In genomic region chr10:117496616-117497028, GRCh38 we compare ENCODE assay signal across 7 cellular contexts. TPM values are rescaled to one million over a fixed set of nuclear protein-coding genes. Genes with fewer than 3 reads are reported as not detected.
DNase-seq lines count a peak whose midpoint lies in the region; ATAC-seq, FAIRE-seq and TF ChIP-seq lines count a peak whose summit lies in the region.

No MANE protein-coding gene starts in this region.

- peak; percentile 82 to 88 for TF ChIP-seq RAD21 in K562 (CRISPR knock-in tag; conservative IDR thresholded peaks at IDR 0.05 in 1 of 2, IDR thresholded peaks at IDR 0.05 in 1 of 2)

- POLR2A ChIA-PET in K562 (lab: Yijun Ruan, JAX), result interaction anchor here (0.6 to 0.7 kb wide), 2 partner anchors 38 to 291 kb away, joined by 4 read pairs; no protein-coding TSS in a partner anchor

- under 1% methylated on average over 16 of the region's 17 CpGs for WGBS in K562 (ENCODE audit: insufficient coverage, low coverage, missing lambda C conversion rate)
- 12% methylated on average over 17 of the region's 17 CpGs for WGBS in smooth muscle cell (ENCODE audit: low lambda C conversion rate)

- peak overlapping the region; percentile 18; the same call in 1 of the 2 replicates for H3K4me2 ChIP-seq in K562 (ENCODE audit: insufficient read depth, low read length)
- peak overlapping the region; percentile 34 for H3K4me2 ChIP-seq in smooth muscle cell

- no peak for TF ChIP-seq POLR2A in GM18505 (IDR thresholded peaks at IDR 0.05; ENCODE audit: borderline replicate concordance, extremely low read depth, insufficient read depth, insufficient read length)
- TF ChIP-seq POLR2A in K562 (conservative IDR thresholded peaks at IDR 0.05), result no peak

- H3K79me2 ChIP-seq in K562 (ENCODE audit: control insufficient read depth, insufficient read depth, low read length), result no peaks in the 10 kb centered on the region
- no peaks in the 10 kb centered on the region for H3K79me2 ChIP-seq in smooth muscle cell (ENCODE audit: low read depth)

- H3K36me3 ChIP-seq in K562 (ENCODE audit: control insufficient read depth, insufficient read depth, low read length), result no peaks in the 10 kb centered on the region
- no peaks in the 10 kb centered on the region for H3K36me3 ChIP-seq in smooth muscle cell (ENCODE audit: low read depth)

- no peaks in the 10 kb centered on the region; a peak in 2 of 5 replicates for H3K4me1 ChIP-seq in K562 (replicated peaks in 1 of 2; ENCODE audit: control insufficient read depth in 2 of 2, insufficient read depth in 2 of 2, low read length in 2 of 2)
- H3K4me1 ChIP-seq in smooth muscle cell (ENCODE audit: low read depth), result peaks cover 4% of the 10 kb centered on the region

- TF ChIP-seq CTCF in K562 (IDR thresholded peaks at IDR 0.05 in 2 of 3, conservative IDR thresholded peaks at IDR 0.05 in 1 of 3; ENCODE audit: insufficient read depth in 2 of 3, low read depth in 1 of 3, low read length in 3 of 3) (peak; percentile 84 to 90 (median 88)), smooth muscle cell (IDR thresholded peaks at IDR 0.05; ENCODE audit: borderline replicate concordance, insufficient read depth, poor library complexity, severe bottlenecking) (peak; percentile 94)

- H3K9ac ChIP-seq in K562 (ENCODE audit: insufficient read depth in 1 of 2, low read depth in 2 of 2, low read length in 2 of 2), result no peak overlapping the region
- no peak overlapping the region for H3K9ac ChIP-seq in smooth muscle cell (ENCODE audit: low read depth)

- CTCF ChIA-PET in K562 (lab: Yijun Ruan, JAX; ENCODE audit: low intra/inter-chr PET ratio), result interaction anchor here (0.7 to 0.8 kb wide), 2 partner anchors 744 to 927 kb away, joined by 3 read pairs; no protein-coding TSS in a partner anchor

- H3K27ac ChIP-seq in K562 (ENCODE audit: extremely low read depth, low read depth, low read length), result no peak overlapping the region
- no peak overlapping the region for H3K27ac ChIP-seq in smooth muscle cell (ENCODE audit: low read depth)

- H3K9me3 ChIP-seq in K562 (replicated peaks; ENCODE audit: control insufficient read depth, insufficient read depth, low read depth, low read length) (no peaks in the 10 kb centered on the region), smooth muscle cell (replicated peaks; ENCODE audit: low read depth) (no peaks in the 10 kb centered on the region)

- DNase-seq in NCI-H1694 treated with DMSO at 0.1 percent for 48 hours (lab: John Stamatoyannopoulos, UW), result peak; percentile 17
- peak; percentile 82 for DNase-seq in UCSD-AML1 (lab: John Stamatoyannopoulos, UW; ENCODE audit: unreplicated experiment)
- peak; percentile 67 to 81 (median 72) for DNase-seq in K562 (ENCODE audit: extremely low read depth in 1 of 4, low spot score in 3 of 4)
- peak; percentile 52 for DNase-seq in iPS DF 19.7 (ENCODE audit: low read depth, low spot score)
- DNase-seq in smooth muscle cell (lab: John Stamatoyannopoulos, UW; ENCODE audit: unreplicated experiment), result peak; percentile 51

- H2AFZ ChIP-seq in K562 (ENCODE audit: low read depth, low read length), result no peak overlapping the region
- H2AFZ ChIP-seq in smooth muscle cell (ENCODE audit: low read depth), result no peak overlapping the region

- peak; percentile 85 for FAIRE-seq in K562 (lab: Jason Lieb, UNC)

- H3K4me3 ChIP-seq in K562, result no peak overlapping the region
- no peak overlapping the region for H3K4me3 ChIP-seq in smooth muscle cell

- ATAC-seq in GM18505 (IDR thresholded peaks at IDR 0.05; ENCODE audit: unreplicated experiment) (peak; percentile 83), HG02938 (IDR thresholded peaks at IDR 0.05; ENCODE audit: unreplicated experiment) (peak; percentile 74), K562 (peak; percentile 97)

- 0 out of 2 replicates have a peak, but pooled peaks cover 3% of the 10 kb centered on the region for H4K20me1 ChIP-seq in K562 (replicated peaks; ENCODE audit: control insufficient read depth, insufficient read depth, low read length)
- no peaks in the 10 kb centered on the region for H4K20me1 ChIP-seq in smooth muscle cell (ENCODE audit: low read depth)

- BruUV-seq in K562 (replicated peaks; lab: Mats Ljungman, UMichigan), result no TSS peak

- no peaks in the 10 kb centered on the region for H3F3A ChIP-seq in smooth muscle cell (ENCODE audit: low read depth)

- no peaks in the 10 kb centered on the region for H3K9me1 ChIP-seq in K562 (ENCODE audit: control insufficient read depth, insufficient read depth, low read length)

- TF ChIP-seq EP300 in K562 (IDR thresholded peaks at IDR 0.05; ENCODE audit: low read length), result no peak

- in situ Hi-C loops in K562 (cut with MboI), result no loop called here

- H3K27me3 ChIP-seq in K562 (ENCODE audit: control insufficient read depth in 2 of 2, insufficient read depth in 2 of 2, low read length in 2 of 2), result peaks cover under 1 to 33% of the 10 kb centered on the region in 2 experiments; a peak in 4 of 5 replicates
- peaks cover 51% of the 10 kb centered on the region for H3K27me3 ChIP-seq in smooth muscle cell (ENCODE audit: low read depth)

- intact Hi-C loops in K562 (cut with micrococcal nuclease), result loop anchor here (2.0 kb wide), 2 partner anchors 744 to 752 kb away; no protein-coding TSS in a partner anchor

TF ChIP-seq in K562, 482 proteins besides CTCF, POLR2A, EP300 and RAD21 (continues in another document):
- TF ChIP-seq MCM2 (IDR thresholded peaks at IDR 0.05; ENCODE audit: low read depth) (no peak), STAG1 (CRISPR knock-in tag; IDR thresholded peaks at IDR 0.05; ENCODE audit: borderline replicate concordance) (peak; percentile 89; the same call in 1 of the 2 replicates), MYNN (IDR thresholded peaks at IDR 0.05) (0 out of 2 replicates have a peak, but pooled peaks have one; percentile 40), MYNN (CRISPR knock-in tag; IDR thresholded peaks at IDR 0.05) (no peak), CBFA2T2 (conservative IDR thresholded peaks at IDR 0.05) (peak; percentile 18; the same call in 1 of the 2 replicates), MECOM (CRISPR knock-in tag; IDR thresholded peaks at IDR 0.05) (no peak), ATF1 (CRISPR knock-in tag; IDR thresholded peaks at IDR 0.05) (no peak), ATF1 (tag; IDR thresholded peaks at IDR 0.05) (0 out of 2 replicates have a peak, but pooled peaks have one; percentile 18), NR2C1 (IDR thresholded peaks at IDR 0.05) (peak; percentile 78), NR2C1 (tag; IDR thresholded peaks at IDR 0.05) (peak; percentile 76; the same call in 1 of the 2 replicates), SMC3 (conservative IDR thresholded peaks at IDR 0.05; ENCODE audit: insufficient read depth, low read depth, low read length) (peak; percentile 82), NCOR1 (IDR thresholded peaks at IDR 0.05) (0 out of 2 replicates have a peak, but pooled peaks have one; percentile 11), HLTF (IDR thresholded peaks at IDR 0.05) (no peak), SIX5 (IDR thresholded peaks at IDR 0.05; ENCODE audit: borderline replicate concordance in 1 of 2, insufficient read depth in 1 of 2, low read depth in 1 of 2, low read length in 2 of 2) (no peak), MAZ (CRISPR knock-in tag; conservative IDR thresholded peaks at IDR 0.05 in 1 of 2, IDR thresholded peaks at IDR 0.05 in 1 of 2) (0 out of 4 replicates have a peak, but pooled peaks of 1 of the 2 experiments have one; percentile 21), ARID1B (IDR thresholded peaks at IDR 0.05) (peak; percentile 25; the same call in 1 of the 2 replicates), SNRNP70 (optimal IDR thresholded peaks at IDR 0.05; ENCODE audit: low read depth, low read length) (no peak), CEBPG (CRISPR knock-in tag; IDR thresholded peaks at IDR 0.05) (no peak), CEBPG (tag; conservative IDR thresholded peaks at IDR 0.05 in 1 of 2, IDR thresholded peaks at IDR 0.05 in 1 of 2) (no peak), TCF3 (CRISPR knock-in tag; IDR thresholded peaks at IDR 0.05) (0 out of 2 replicates have a peak, but pooled peaks have one; percentile 8), PKNOX1 (IDR thresholded peaks at IDR 0.05) (no peak), ID3 (CRISPR knock-in tag; IDR thresholded peaks at IDR 0.05) (no peak), ID3 (tag; IDR thresholded peaks at IDR 0.05) (0 out of 2 replicates have a peak, but pooled peaks have one; percentile 80)

RNA-seq across cellular contexts. Expression of gene EMX2, which starts 45.9 kb away (rescaled TPM):
- total RNA-seq in K562 (2011; cell fraction: chromatin; rRNA removed; ENCODE audit: low replicate concordance), result not detected in 2 replicates
- not detected in 2 replicates for total RNA-seq in K562 (2011; cell fraction: nucleolus; rRNA removed)
- not detected in 2 replicates for total RNA-seq in K562 (2011; cell fraction: nucleoplasm; rRNA removed)
- total RNA-seq in K562 (2014; rRNA removed), result not detected in 2 replicates
- not detected in 2 replicates for total RNA-seq in K562 (2014; rRNA removed; fragmentation: Illumina TruSeq; extraction: Trizol)
- not detected in 2 replicates for total RNA-seq in K562 (2015; rRNA removed; fragmentation: Illumina TruSeq; extraction: Trizol)
- not detected in 2 replicates for total RNA-seq in K562 (2021)
- polyA plus RNA-seq in K562 (2011; rRNA removed), result not detected in 2 replicates
- not detected in 2 replicates for polyA plus RNA-seq in K562 (2011; cell fraction: cytosol; rRNA removed)
- not detected in 2 replicates for polyA plus RNA-seq in K562 (2011; cell fraction: nucleus; rRNA removed)
- not detected in 2 replicates for polyA plus RNA-seq in K562 (2012)
- polyA plus RNA-seq in K562 (2014; fragmentation: Illumina TruSeq; extraction: Trizol), result not detected in 2 replicates
- not detected for polyA plus RNA-seq in K562 (2014; fragmentation: Nextera tagmentation; extraction: Ambion mirVana)
- not detected in 2 replicates for polyA plus RNA-seq in K562 (2014; rRNA removed)
- not detected in 2 replicates for polyA minus RNA-seq in K562 (2011; rRNA and poly(A)+ RNA removed)
- not detected in 2 replicates for polyA minus RNA-seq in K562 (2011; cell fraction: cytosol; rRNA and poly(A)+ RNA removed)
- not detected in 2 replicates for polyA minus RNA-seq in K562 (2011; cell fraction: nucleus; rRNA and poly(A)+ RNA removed)
- total RNA-seq in smooth muscle cell, result 0.27 TPM in 1 of 2 replicates, not detected in the other
- polyA plus RNA-seq in smooth muscle cell, result not detected in 2 replicates

Comparison
In these comparisons a context has a peak if more than half of its experiments do, and no peak if none do; other contexts are left out.
1. DNase-seq: peak in every context shown above with its lines; median percentile 82 in UCSD-AML1; 72 in K562; 52 in iPS DF 19.7; 51 in smooth muscle cell; 17 in NCI-H1694 treated with DMSO at 0.1 percent for 48 hours.